Comparison of ENCODE assay signal across 9 cellular contexts in the genomic region with DNA sequence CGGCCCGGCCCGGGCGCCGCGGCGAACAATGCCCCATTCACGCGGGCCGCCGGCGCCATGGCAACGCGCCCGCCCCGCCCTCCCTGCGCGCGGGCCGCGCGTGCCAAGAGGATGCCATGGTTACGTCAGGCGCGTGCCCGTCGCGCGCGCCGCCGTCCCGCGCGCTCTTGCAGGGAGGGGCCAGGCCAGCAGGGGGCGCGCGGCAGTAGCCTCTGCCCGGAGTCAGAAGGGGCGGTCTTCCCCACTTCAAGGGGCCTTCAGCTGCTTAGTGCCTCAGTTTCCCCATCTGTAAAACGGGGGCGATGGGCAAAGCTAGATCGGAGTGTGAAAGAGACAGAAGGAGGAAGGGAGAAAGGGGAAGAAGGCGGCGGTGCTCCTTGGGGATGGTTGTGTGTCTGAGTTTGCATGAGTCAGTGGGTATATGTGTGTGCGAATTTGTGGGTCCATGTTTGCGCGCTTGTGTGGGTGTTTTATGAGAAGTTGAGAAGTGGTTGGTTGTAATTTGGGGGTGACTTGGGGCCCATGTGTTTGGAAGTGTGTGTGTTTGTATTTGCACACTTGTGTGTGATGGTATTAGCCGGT. TPM values are rescaled to one million over a fixed set of nuclear protein-coding genes. Genes with fewer than 3 reads are reported as not detected.
DNase-seq lines count a peak whose midpoint lies in the region; ATAC-seq, FAIRE-seq and TF ChIP-seq lines count a peak whose summit lies in the region.
"Had no signal": no experiment of that assay in that cellular context is flagged by ENCODE, and none has a peak within 500 bp of the region (broad histone marks: within the 10 kb centered on the region; RNA-seq: fewer than 3 reads in every experiment).

No MANE protein-coding gene starts in this region.

- H3K9me2 ChIP-seq in DOHH2 (replicated peaks; ENCODE audit: control insufficient read depth, low read length), result no peaks in the 10 kb centered on the region

- no peak for DNase-seq in RWPE2 (ENCODE audit: low spot score)
- peak; percentile 75 for DNase-seq in activated effector memory CD4-positive, alpha-beta T cell treated with Interleukin-2 at 50 U/mL for 16 hours
- peak; percentile 95 for DNase-seq in frontal cortex (ENCODE audit: low spot score in 2 of 2)
- peak; percentile 56 for DNase-seq in omental fat pad (ENCODE audit: low spot score)
- peak; percentile 90 for DNase-seq in superior temporal gyrus (ENCODE audit: extremely low spot score)

- no peak overlapping the region for H3K9ac ChIP-seq in HUES64 (ENCODE audit: low read depth, low read length)

- H3K4me1 ChIP-seq in DOHH2 (ENCODE audit: control insufficient read depth, low read length) (peaks cover 4% of the 10 kb centered on the region), HUES64 (ENCODE audit: insufficient read depth, low read length) (no peaks in the 10 kb centered on the region), RWPE2 (ENCODE audit: insufficient read depth, poor library complexity, severe bottlenecking) (no peaks in the 10 kb centered on the region)

- no peaks in the 10 kb centered on the region for H3F3A ChIP-seq in DOHH2 (ENCODE audit: control insufficient read depth, insufficient read depth)

- FAIRE-seq in frontal cortex (lab: Jason Lieb, UNC), result no peak

- TF ChIP-seq CTCF in DOHH2 (IDR thresholded peaks at IDR 0.05; ENCODE audit: low read depth, low read length, poor library complexity, severe bottlenecking) (peak; percentile 87), RWPE2 (IDR thresholded peaks at IDR 0.05; ENCODE audit: poor library complexity, severe bottlenecking) (peak; percentile 98), omental fat pad (IDR thresholded peaks at IDR 0.05) (peak in 2 of 3 donors; percentile 90 to 99)

- ATAC-seq in RWPE2 (ENCODE audit: low read depth) (peak; percentile 63), omental fat pad (ENCODE audit: low FRiP score) (peak; percentile 68), GM19395 (IDR thresholded peaks at IDR 0.05; ENCODE audit: unreplicated experiment) (no peak)

- H3K9me3 ChIP-seq in DOHH2 (ENCODE audit: control insufficient read depth, insufficient read depth, low read length), result no peaks in the 10 kb centered on the region
- H3K9me3 ChIP-seq in HUES64 (ENCODE audit: insufficient read depth, low read depth, low read length), result no peaks in the 10 kb centered on the region
- H3K9me3 ChIP-seq in RWPE2 (ENCODE audit: severe bottlenecking), result no peaks in the 10 kb centered on the region

- no peak overlapping the region for H3K27ac ChIP-seq in DOHH2 (ENCODE audit: low read depth, low read length)
- no peak overlapping the region for H3K27ac ChIP-seq in HUES64 (ENCODE audit: low read depth, low read length)
- H3K27ac ChIP-seq in RWPE2 (ENCODE audit: poor library complexity, severe bottlenecking), result no peak overlapping the region
- H3K27ac ChIP-seq: epithelial cell of prostate had no signal

- no peaks in the 10 kb centered on the region for H3K79me2 ChIP-seq in DOHH2 (ENCODE audit: control insufficient read depth, low read length)

- peak overlapping the region; percentile 63 for H3K4me2 ChIP-seq in DOHH2 (ENCODE audit: low read length)

- H3K27me3 ChIP-seq in DOHH2 (ENCODE audit: control insufficient read depth, low read length), result peaks cover 24% of the 10 kb centered on the region
- H3K27me3 ChIP-seq in HUES64 (ENCODE audit: insufficient read depth, low read length), result peaks cover 68% of the 10 kb centered on the region
- H3K27me3 ChIP-seq in RWPE2 (ENCODE audit: insufficient read depth, poor library complexity, severe bottlenecking), result no peaks in the 10 kb centered on the region

- H3K36me3 ChIP-seq in DOHH2 (ENCODE audit: control insufficient read depth, low read length) (no peaks in the 10 kb centered on the region), HUES64 (ENCODE audit: insufficient read depth, low read length) (no peaks in the 10 kb centered on the region), RWPE2 (ENCODE audit: low read depth) (no peaks in the 10 kb centered on the region)

- 11% methylated on average over 49 of the region's 49 CpGs for WGBS in HUES64

- no peaks in the 10 kb centered on the region for H4K20me1 ChIP-seq in DOHH2 (ENCODE audit: control insufficient read depth, insufficient read depth, low read depth, low read length)

- H3K4me3 ChIP-seq in DOHH2 (ENCODE audit: low read length), result peak overlapping the region; percentile 49
- H3K4me3 ChIP-seq in HUES64 (ENCODE audit: low read length), result peak overlapping the region; percentile 41
- peak overlapping the region; percentile 17 for H3K4me3 ChIP-seq in RWPE2 (ENCODE audit: severe bottlenecking)

RNA-seq across cellular contexts. Expression of a gene that starts 11.6 kb away (rescaled TPM):
- polyA plus RNA-seq in HUES64 (2013, experiment 1 of 2), result 0.15 TPM
- polyA plus RNA-seq in HUES64 (2013, experiment 2 of 2), result 0.06 TPM
- total RNA-seq in frontal cortex (41.6 TPM), omental fat pad (10 to 100 TPM; 39.5 to 53.1 (median 43.0) TPM)

RNA-seq across cellular contexts. Expression of a gene that starts 14.3 kb away (rescaled TPM):
- not detected for polyA plus RNA-seq in HUES64 (2013, experiment 1 of 2)
- polyA plus RNA-seq in HUES64 (2013, experiment 2 of 2), result not detected
- total RNA-seq in frontal cortex (under 0.01 TPM), omental fat pad (under 1 TPM in 1 of 4 donors, not detected in 3; 0.56 TPM)

RNA-seq across cellular contexts. Expression of a gene that starts 26.6 kb away (rescaled TPM):
- polyA plus RNA-seq in HUES64 (2013, experiment 1 of 2), result 60.2 TPM
- polyA plus RNA-seq in HUES64 (2013, experiment 2 of 2), result 57.6 TPM
- total RNA-seq in frontal cortex, result 21.6 TPM
- total RNA-seq in omental fat pad, result 10 to 100 TPM; 27.2 to 37.7 (median 32.8) TPM

RNA-seq across cellular contexts. Expression of a gene that starts 38.0 kb away (rescaled TPM):
- 48.9 TPM for polyA plus RNA-seq in HUES64 (2013, experiment 1 of 2)
- 72.1 TPM for polyA plus RNA-seq in HUES64 (2013, experiment 2 of 2)
- 18.3 TPM for total RNA-seq in frontal cortex
- total RNA-seq in omental fat pad, result 100 to 1,000 TPM in 1 of 4 donors, 10 to 100 TPM in 3; 65.6 to 119 (median 91.1) TPM

RNA-seq across cellular contexts. Expression of a gene that starts 45.2 kb away (rescaled TPM):
- polyA plus RNA-seq in HUES64 (2013, experiment 1 of 2), result 643 TPM
- polyA plus RNA-seq in HUES64 (2013, experiment 2 of 2), result 620 TPM
- 298 TPM for total RNA-seq in frontal cortex
- total RNA-seq in omental fat pad, result 100 to 1,000 TPM; 349 to 570 (median 439) TPM
